In the genomic region with DNA sequence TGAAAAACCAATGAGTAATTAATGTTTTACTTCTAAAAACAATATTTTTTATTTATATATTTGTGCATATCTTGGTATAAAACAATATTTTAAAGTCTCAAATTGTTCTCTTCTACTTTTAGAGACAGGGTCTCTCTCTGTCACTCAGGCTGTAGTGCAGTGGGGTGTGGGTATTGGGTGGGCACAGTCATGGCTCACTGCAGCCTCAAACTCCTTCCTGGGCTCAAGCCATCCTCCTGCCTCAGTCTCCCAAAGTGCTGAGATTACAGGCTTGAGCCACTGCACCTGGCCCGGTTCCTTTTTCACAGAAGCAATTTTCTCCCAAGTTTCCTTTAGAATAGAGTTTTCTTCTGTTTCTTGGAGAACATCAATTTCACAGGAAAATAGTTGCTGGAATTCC, we compare ENCODE assay signal across 9 cellular contexts.
A peak's percentile ranks its signal among the peaks of the same experiment; 100 is the strongest.
DNase-seq lines count a peak whose midpoint lies in the region; ATAC-seq and TF ChIP-seq lines count a peak whose summit lies in the region.
"Had no signal": no experiment of that assay in that cellular context is flagged by ENCODE, and none has a peak within 500 bp of the region (broad histone marks: within the 10 kb centered on the region; RNA-seq: fewer than 3 reads in every experiment).

No MANE protein-coding gene starts in this region.

- H3K9me3 ChIP-seq in left ventricle myocardium inferior (replicated peaks) = no peaks in the 10 kb centered on the region
- no peaks in the 10 kb centered on the region for H3K9me3 ChIP-seq in left lung
- no peaks in the 10 kb centered on the region for H3K9me3 ChIP-seq in upper lobe of right lung

- intact Hi-C loops in left ventricle myocardium inferior (cut with micrococcal nuclease) (loop anchor here (10.0 kb wide), 1 partner anchor 54 kb away; no protein-coding TSS in a partner anchor), left ventricle myocardium superior (cut with micrococcal nuclease) (no loop called here), left lung (cut with DNase I) (no loop called here), upper lobe of right lung (cut with DNase I) (no loop called here)

- no peak for DNase-seq in left ventricle myocardium inferior
- DNase-seq in left ventricle myocardium superior = no peak
- DNase-seq in activated naive CD8-positive, alpha-beta T cell treated with anti-CD3 and anti-CD28 coated beads, Interleukin-2, amount 10 ng/mL, durations not matched to agents 7 days and 5 days = no peak
- DNase-seq in left lung = no peak
- DNase-seq in upper lobe of right lung = no peak
- no peak for DNase-seq in NCI-H1048 (lab: John Stamatoyannopoulos, UW)
- DNase-seq in SKM-1 treated with dmso at 0.1 percent for 144 hours (lab: John Stamatoyannopoulos, UW; ENCODE audit: unreplicated experiment) = no peak

- H3K4me1 ChIP-seq in left ventricle myocardium inferior = peaks cover 11% of the 10 kb centered on the region
- H3K4me1 ChIP-seq in left lung = peaks cover 6 to 13% of the 10 kb centered on the region in 2 donors
- H3K4me1 ChIP-seq in upper lobe of right lung = no peaks in the 10 kb centered on the region

- H3K27me3 ChIP-seq in left ventricle myocardium inferior (ENCODE audit: low read depth) (no peaks in the 10 kb centered on the region), left lung (no peaks in the 10 kb centered on the region), upper lobe of right lung (no peaks in the 10 kb centered on the region)

- peak overlapping the region; percentile 80 for H3K4me3 Mint-ChIP-seq in activated naive CD8-positive, alpha-beta T cell treated with anti-CD3 and anti-CD28 coated beads, Interleukin-2, amount 10 ng/mL, durations not matched to agents 7 days and 5 days

- peak overlapping the region; percentile 42 for H3K27ac Mint-ChIP-seq in activated naive CD8-positive, alpha-beta T cell treated with anti-CD3 and anti-CD28 coated beads, Interleukin-2, amount 10 ng/mL, durations not matched to agents 7 days and 5 days

- H3K36me3 Mint-ChIP-seq in activated naive CD8-positive, alpha-beta T cell treated with anti-CD3 and anti-CD28 coated beads, Interleukin-2, amount 10 ng/mL, durations not matched to agents 7 days and 5 days = no peaks in the 10 kb centered on the region

- TF ChIP-seq CTCF in left ventricle myocardium inferior (IDR thresholded peaks at IDR 0.05; ENCODE audit: borderline replicate concordance) = no peak
- no peak for TF ChIP-seq CTCF in left lung (IDR thresholded peaks at IDR 0.05)
- no peak for TF ChIP-seq CTCF in upper lobe of right lung (IDR thresholded peaks at IDR 0.05)

- peaks cover 21% of the 10 kb centered on the region for H3K4me1 Mint-ChIP-seq in activated naive CD8-positive, alpha-beta T cell treated with anti-CD3 and anti-CD28 coated beads, Interleukin-2, amount 10 ng/mL, durations not matched to agents 7 days and 5 days

- no peaks in the 10 kb centered on the region for H3K27me3 Mint-ChIP-seq in activated naive CD8-positive, alpha-beta T cell treated with anti-CD3 and anti-CD28 coated beads, Interleukin-2, amount 10 ng/mL, durations not matched to agents 7 days and 5 days

- H3K36me3 ChIP-seq in left ventricle myocardium inferior (no peaks in the 10 kb centered on the region), left lung (no peaks in the 10 kb centered on the region), upper lobe of right lung (no peaks in the 10 kb centered on the region)

- POLR2A ChIA-PET in activated naive CD8-positive, alpha-beta T cell treated with anti-CD3 and anti-CD28 coated beads, Interleukin-2, amount 10 ng/mL, durations not matched to agents 7 days and 5 days (lab: Charles Lee) = no interaction called here

- H3K27ac ChIP-seq in left ventricle myocardium inferior (replicated peaks) = no peak overlapping the region
- no peak overlapping the region for H3K27ac ChIP-seq in left lung
- H3K27ac ChIP-seq in upper lobe of right lung = no peak overlapping the region

- peak overlapping the region; percentile 59 for H3K4me3 ChIP-seq in left ventricle myocardium inferior
- peak overlapping the region; percentile 25 to 34 for H3K4me3 ChIP-seq in left lung
- H3K4me3 ChIP-seq in upper lobe of right lung = peak overlapping the region; percentile 54

- H3K9me3 Mint-ChIP-seq in activated naive CD8-positive, alpha-beta T cell treated with anti-CD3 and anti-CD28 coated beads, Interleukin-2, amount 10 ng/mL, durations not matched to agents 7 days and 5 days = no peaks in the 10 kb centered on the region
- H3K9me3 Mint-ChIP-seq: neural crest cell had no signal

- no peak for ATAC-seq in left ventricle myocardium superior
- ATAC-seq in activated naive CD8-positive, alpha-beta T cell treated with anti-CD3 and anti-CD28 coated beads, Interleukin-2, amount 10 ng/mL, durations not matched to agents 7 days and 5 days (ENCODE audit: low read depth) = no peak
- ATAC-seq in left lung = no peak
- ATAC-seq in upper lobe of right lung = no peak
- no peak for ATAC-seq in GM19351 (IDR thresholded peaks at IDR 0.05; ENCODE audit: unreplicated experiment)
